Comparison of ENCODE assay signal across 10 cellular contexts in genomic region chr16:16096161-16096857, GRCh38.
DNase-seq lines count a peak whose midpoint lies in the region; ATAC-seq and TF ChIP-seq lines count a peak whose summit lies in the region.
"Had no signal": no experiment of that assay in that cellular context is flagged by ENCODE, and none has a peak within 500 bp of the region (broad histone marks: within the 10 kb centered on the region; RNA-seq: fewer than 3 reads in every experiment).

No MANE protein-coding gene starts in this region.

- DNase-seq in SK-N-SH (no peak), foreskin keratinocyte (no peak), retinal pigment epithelial cell (ENCODE audit: low read depth) (no peak), DMS153 treated with DMSO at 0.1 percent for 48 hours (lab: John Stamatoyannopoulos, UW; ENCODE audit: unreplicated experiment) (no peak), NCI-H345 treated with DMSO at 0.1 percent for 48 hours (lab: John Stamatoyannopoulos, UW; ENCODE audit: unreplicated experiment) (no peak)
- DNase-seq: glutamatergic neuron, NCI-H748 treated with DMSO at 0.1 percent for 48 hours had no signal

- ATAC-seq in foreskin keratinocyte (no peak), HG02623 (IDR thresholded peaks at IDR 0.05; ENCODE audit: unreplicated experiment) (no peak), GM19397 (IDR thresholded peaks at IDR 0.05; ENCODE audit: unreplicated experiment) (no peak)

- no peak overlapping the region for H3K4me3 ChIP-seq in SK-N-SH (ENCODE audit: low read depth in 2 of 2, low read length in 1 of 2)
- H3K4me3 ChIP-seq in retinal pigment epithelial cell (ENCODE audit: low read length) = no peak overlapping the region

- H3K27me3 ChIP-seq in SK-N-SH (ENCODE audit: insufficient read depth) = no peaks in the 10 kb centered on the region
- no peaks in the 10 kb centered on the region for H3K27me3 ChIP-seq in foreskin keratinocyte

- peaks cover 3% of the 10 kb centered on the region for H3F3A ChIP-seq in SK-N-SH (replicated peaks; ENCODE audit: insufficient read depth)

- H2AFZ ChIP-seq in SK-N-SH (ENCODE audit: low read depth) = no peak overlapping the region

- H3K4me2 ChIP-seq in SK-N-SH = no peak overlapping the region

- H3K4me1 ChIP-seq in SK-N-SH (ENCODE audit: control insufficient read depth in 1 of 2, insufficient read depth in 2 of 2, low read depth in 1 of 2, low read length in 1 of 2) (no peaks in the 10 kb centered on the region), foreskin keratinocyte (no peaks in the 10 kb centered on the region)

- POLR2A ChIA-PET in SK-N-SH (lab: Yijun Ruan, JAX) = no interaction called here

- H3K9me2 ChIP-seq in SK-N-SH = no peaks in the 10 kb centered on the region

- no peak for TF ChIP-seq EP300 in SK-N-SH (IDR thresholded peaks at IDR 0.05; ENCODE audit: borderline replicate concordance in 1 of 2, low read depth in 1 of 2, low read length in 1 of 2)

- H3K27ac ChIP-seq in C4-2B (peak overlapping the region; percentile 93), SK-N-SH (ENCODE audit: low read depth in 2 of 2, low read length in 1 of 2) (no peak overlapping the region), foreskin keratinocyte (no peak overlapping the region)

- 88% methylated on average over 12 of the region's 12 CpGs for WGBS in SK-N-SH (ENCODE audit: low lambda C conversion rate)

- TF ChIP-seq RAD21 in SK-N-SH (IDR thresholded peaks at IDR 0.05; ENCODE audit: low read length) = no peak

- no peaks in the 10 kb centered on the region for H3K9me3 ChIP-seq in SK-N-SH

- no peak overlapping the region for H3K9ac ChIP-seq in SK-N-SH

- H4K20me1 ChIP-seq in SK-N-SH (ENCODE audit: insufficient read depth) = no peaks in the 10 kb centered on the region

- CTCF ChIA-PET in SK-N-SH (lab: Yijun Ruan, JAX) = interaction anchor here (0.6 to 0.7 kb wide), 2 partner anchors 11 to 222 kb away, joined by 3 read pairs; no protein-coding TSS in a partner anchor

- H3K79me2 ChIP-seq in SK-N-SH (ENCODE audit: insufficient read depth) = no peaks in the 10 kb centered on the region; the same call in 1 of the 2 replicates

- TF ChIP-seq CTCF in C4-2B (conservative IDR thresholded peaks at IDR 0.05) = peak; percentile 77
- TF ChIP-seq CTCF in SK-N-SH (IDR thresholded peaks at IDR 0.05) = peak; percentile 41; the same call in 1 of the 2 replicates
- TF ChIP-seq CTCF in foreskin keratinocyte (conservative IDR thresholded peaks at IDR 0.05) = peak; percentile 20
- TF ChIP-seq CTCF in retinal pigment epithelial cell (conservative IDR thresholded peaks at IDR 0.05; ENCODE audit: low read depth, low read length) = peak; percentile 61

- H3K36me3 ChIP-seq in SK-N-SH (replicated peaks in 1 of 2; ENCODE audit: control insufficient read depth in 1 of 2, insufficient read depth in 2 of 2, low read length in 1 of 2) = peaks cover 9 to 19% of the 10 kb centered on the region in 2 experiments

TF ChIP-seq in SK-N-SH, 30 proteins besides CTCF, POLR2A, EP300 and RAD21:
- TF ChIP-seq NRF1 (IDR thresholded peaks at IDR 0.05; ENCODE audit: low read depth, low read length) (no peak), PBX3 (IDR thresholded peaks at IDR 0.05) (no peak)
TF ChIP-seq in SK-N-SH: peak in this region for 0.

Comparison
In these comparisons a context has a peak if more than half of its experiments do, and no peak if none do; other contexts are left out.
1. CTCF ChIP-seq: peak in every context shown above with its lines; median percentile 77 in C4-2B; 61 in retinal pigment epithelial cell; 41 in SK-N-SH; 20 in foreskin keratinocyte.